In genomic region chr3:45864760-45865567, GRCh38 we compare ENCODE assay signal across 9 cellular contexts. TPM values are rescaled to one million over a fixed set of nuclear protein-coding genes. Genes with fewer than 3 reads are reported as not detected.
DNase-seq lines count a peak whose midpoint lies in the region; ATAC-seq and FAIRE-seq lines count a peak whose summit lies in the region.
"Had no signal": no experiment of that assay in that cellular context is flagged by ENCODE, and none has a peak within 500 bp of the region (broad histone marks: within the 10 kb centered on the region; RNA-seq: fewer than 3 reads in every experiment).

No MANE protein-coding gene starts in this region.

- H3K9me3 ChIP-seq in small intestine (ENCODE audit: control insufficient read depth, low read depth) = no peaks in the 10 kb centered on the region
- peaks cover 2% of the 10 kb centered on the region for H3K9me3 ChIP-seq in right cardiac atrium (ENCODE audit: control insufficient read depth, low read length)

- no peak overlapping the region for H3K4me3 Mint-ChIP-seq in activated CD4-positive, alpha-beta T cell treated with anti-CD3 and anti-CD28 coated beads for 36 hours

- H3K4me1 ChIP-seq in small intestine (ENCODE audit: control insufficient read depth in 2 of 2, insufficient read depth in 1 of 2, low read depth in 1 of 2, low read length in 1 of 2) (peaks cover 2 to 3% of the 10 kb centered on the region in 2 donors), right cardiac atrium (ENCODE audit: control insufficient read depth, insufficient read depth, low read length) (no peaks in the 10 kb centered on the region)

- peaks cover 46% of the 10 kb centered on the region for H3K4me1 Mint-ChIP-seq in activated CD4-positive, alpha-beta T cell treated with anti-CD3 and anti-CD28 coated beads for 36 hours

- H3K4me3 ChIP-seq in small intestine (ENCODE audit: low read depth in 1 of 2, low read length in 2 of 2) (no peak overlapping the region), right cardiac atrium (ENCODE audit: low read length) (no peak overlapping the region)

- H3K27me3 Mint-ChIP-seq in activated CD4-positive, alpha-beta T cell treated with anti-CD3 and anti-CD28 coated beads for 36 hours = peaks cover 52% of the 10 kb centered on the region

- H3K27ac ChIP-seq in small intestine (ENCODE audit: low read depth in 1 of 2, low read length in 1 of 2) = peak overlapping the region; percentile 50 to 73
- H3K27ac ChIP-seq in right cardiac atrium (ENCODE audit: low read length) = no peak overlapping the region

- peak; percentile 55 for DNase-seq in activated CD4-positive, alpha-beta T cell treated with anti-CD3 and anti-CD28 coated beads for 36 hours
- DNase-seq in activated CD4-positive, alpha-beta T cell treated with anti-CD3 and anti-CD28 coated beads for 1 hour = no peak
- peak; percentile 33 for DNase-seq in small intestine
- DNase-seq in NCI-H526 treated with DMSO at 0.1 percent for 48 hours (lab: John Stamatoyannopoulos, UW) = no peak
- no peak for DNase-seq in right cardiac atrium
- DNase-seq in iPS-NIHi7 (ENCODE audit: extremely low spot score) = no peak

- H3K36me3 ChIP-seq in small intestine (ENCODE audit: control insufficient read depth in 2 of 2, insufficient read depth in 2 of 2, low read length in 2 of 2) = no peaks in the 10 kb centered on the region

- WGBS in small intestine, 3 donors = 57 to 79% (median 57%) methylated on average over 9 of the region's 9 CpGs
- 73% methylated on average over 9 of the region's 9 CpGs for WGBS in right cardiac atrium

- H3K27me3 ChIP-seq in small intestine (ENCODE audit: control insufficient read depth in 2 of 2, insufficient read depth in 2 of 2, low read length in 2 of 2) (no peaks in the 10 kb centered on the region), right cardiac atrium (ENCODE audit: control insufficient read depth, insufficient read depth) (no peaks in the 10 kb centered on the region)

- H3K27ac Mint-ChIP-seq in activated CD4-positive, alpha-beta T cell treated with anti-CD3 and anti-CD28 coated beads for 36 hours = no peak overlapping the region

- FAIRE-seq in small intestine (lab: Jason Lieb, UNC) = no peak

- POLR2A ChIA-PET in activated CD4-positive, alpha-beta T cell treated with anti-CD3 and anti-CD28 coated beads for 36 hours (lab: Charles Lee) = interaction anchor here (0.6 to 1.2 kb wide), 4 partner anchors 16 to 698 kb away, joined by 3 to 5 read pairs (median 3); no protein-coding TSS in a partner anchor

- intact Hi-C loops in activated CD4-positive, alpha-beta T cell treated with anti-CD3 and anti-CD28 coated beads for 36 hours (cut with DNase I, micrococcal nuclease) = loop anchor here (2.0 to 10.0 kb wide), 7 partner anchors 20 to 510 kb away; partner anchors contain the start of genes CCR5 (in 1 of the 2) and SLC6A20 (in 1 of the 2)
- intact Hi-C loops in right cardiac atrium (cut with DNase I) = no loop called here

- CTCF ChIA-PET in activated CD4-positive, alpha-beta T cell treated with anti-CD3 and anti-CD28 coated beads for 36 hours (lab: Charles Lee) = interaction anchor here (0.6 to 1.6 kb wide), 5 partner anchors 9 to 171 kb away, joined by 4 to 7 read pairs (median 5); no protein-coding TSS in a partner anchor

- no peaks in the 10 kb centered on the region for H3K36me3 Mint-ChIP-seq in activated CD4-positive, alpha-beta T cell treated with anti-CD3 and anti-CD28 coated beads for 36 hours (ENCODE audit: low read depth)

- H3K9me3 Mint-ChIP-seq in activated CD4-positive, alpha-beta T cell treated with anti-CD3 and anti-CD28 coated beads for 36 hours (ENCODE audit: low read depth) = peaks cover 5% of the 10 kb centered on the region

- peak; percentile 71 for ATAC-seq in activated CD4-positive, alpha-beta T cell treated with anti-CD3 and anti-CD28 coated beads for 36 hours
- peak; percentile 62 for ATAC-seq in GM21723 (IDR thresholded peaks at IDR 0.05; ENCODE audit: unreplicated experiment)
- peak; percentile 46 for ATAC-seq in HG03521 (IDR thresholded peaks at IDR 0.05; ENCODE audit: unreplicated experiment)
- ATAC-seq in right cardiac atrium = no peak

RNA-seq across cellular contexts. Expression of gene CCR9, which starts 21.4 kb away (rescaled TPM):
- not detected for total RNA-seq in activated CD4-positive, alpha-beta T cell treated with anti-CD3 and anti-CD28 coated beads for 36 hours
- polyA plus RNA-seq in small intestine = 1 to 10 TPM in 2 of 3 donors, under 1 TPM in 1; 0.22 to 2.7 (median 1.1) TPM
- not detected for total RNA-seq in right cardiac atrium
- not detected for polyA plus RNA-seq in right cardiac atrium
- total RNA-seq: T-helper 2 cell treated with Interferon-gamma antibody and Interleukin-4, amounts not matched to agents 100 ng/mL and 5 ng/mL, for 36 hours had no signal

RNA-seq across cellular contexts. Expression of gene LZTFL1, which starts 23.0 kb away (rescaled TPM):
- total RNA-seq in activated CD4-positive, alpha-beta T cell treated with anti-CD3 and anti-CD28 coated beads for 36 hours = 1 to 10 TPM; 4.5 to 6.6 TPM
- polyA plus RNA-seq in small intestine (1 to 10 TPM; 4.5 to 7.7 (median 5.4) TPM), right cardiac atrium (5.0 TPM)
- 10 to 100 TPM; 10.1 to 13.4 (median 11.8) TPM for total RNA-seq in right cardiac atrium

Comparison
In these comparisons a context has a peak if more than half of its experiments do, and no peak if none do; other contexts are left out.
1. DNase-seq: peak in activated CD4-positive, alpha-beta T cell treated with anti-CD3 and anti-CD28 coated beads for 36 hours (single experiment) and small intestine (single experiment); none in activated CD4-positive, alpha-beta T cell treated with anti-CD3 and anti-CD28 coated beads for 1 hour (single experiment), NCI-H526 treated with DMSO at 0.1 percent for 48 hours (single experiment), right cardiac atrium (0 of 3) and iPS-NIHi7 (single experiment).
2. ATAC-seq: peak in activated CD4-positive, alpha-beta T cell treated with anti-CD3 and anti-CD28 coated beads for 36 hours (single experiment), GM21723 (single experiment) and HG03521 (single experiment); none in right cardiac atrium (0 of 2).
3. intact Hi-C loops: an anchor here in activated CD4-positive, alpha-beta T cell treated with anti-CD3 and anti-CD28 coated beads for 36 hours (2.0 to 10.0 kb wide); none called in right cardiac atrium.